17 cellular contexts compared by ENCODE assay signal in the genomic region with DNA sequence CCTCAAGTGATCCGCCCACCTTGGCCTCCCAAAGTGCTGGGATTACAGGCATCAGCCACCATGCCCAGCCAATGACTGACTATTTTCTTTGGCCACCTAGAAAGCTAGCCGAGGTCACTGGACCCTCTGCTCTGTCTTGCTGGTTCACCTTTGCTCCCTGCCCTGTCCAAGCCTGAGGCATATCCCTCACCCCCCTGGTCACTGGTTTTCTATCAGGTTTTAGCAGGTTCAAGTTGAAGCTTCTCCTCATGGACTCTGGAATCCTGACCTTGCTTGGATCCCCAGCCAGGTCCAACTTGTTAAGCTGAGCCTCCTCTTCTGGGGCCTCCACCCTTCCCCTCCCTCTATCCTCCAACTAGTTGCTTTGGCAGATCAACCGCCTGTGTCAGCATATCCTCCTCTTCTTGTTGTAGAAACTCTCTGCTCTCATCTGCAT. TPM values are rescaled to one million over a fixed set of nuclear protein-coding genes. Genes with fewer than 3 reads are reported as not detected.
"Had no signal": no experiment of that assay in that cellular context is flagged by ENCODE, and none has a peak within 500 bp of the region (broad histone marks: within the 10 kb centered on the region; RNA-seq: fewer than 3 reads in every experiment).

No MANE protein-coding gene starts in this region.

- ATAC-seq: activated naive CD8-positive, alpha-beta T cell treated with anti-CD3 and anti-CD28 coated beads, Interleukin-2, amount 50 U/mL, for 24 hours; lower lobe of right lung; stimulated activated naive CD8-positive, alpha-beta T cell treated with anti-CD3 and anti-CD28 coated beads, Interleukin-15, Interleukin-2, amounts not matched to agents 100 U/mL and 50 U/mL, for 24 hours had no signal

- DNase-seq: activated CD4-positive, alpha-beta T cell treated with anti-CD3 and anti-CD28 coated beads, Interleukin-2, amount 10 ng/mL, durations not matched to agents 7 days and 5 days; activated CD8-positive, alpha-beta memory T cell treated with anti-CD3 and anti-CD28 coated beads for 24 hours; activated naive CD8-positive, alpha-beta T cell treated with anti-CD3 and anti-CD28 coated beads, Interleukin-2, amount 50 U/mL, for 24 hours; erythroblast; glutamatergic neuron; lower lobe of right lung; midbrain; nucleus accumbens; stimulated activated CD4-positive, alpha-beta T cell treated with anti-CD3 and anti-CD28 coated beads, Interleukin-4, amount 100 ng/mL, for 4 hours; stimulated activated CD8-positive, alpha-beta memory T cell treated with anti-CD3 and anti-CD28 coated beads, Interleukin-4, amount 100 ng/mL, for 48 hours; stimulated activated naive CD8-positive, alpha-beta T cell treated with anti-CD3 and anti-CD28 coated beads, Interleukin-15, Interleukin-2, amounts not matched to agents 100 U/mL and 50 U/mL, for 24 hours had no signal

- H3K27ac ChIP-seq: lower lobe of right lung had no signal

- H3K4me3 ChIP-seq: lower lobe of right lung, right atrium auricular region, smooth muscle cell had no signal

- H3K36me3 ChIP-seq: lower lobe of right lung, right atrium auricular region had no signal

- H3K27ac Mint-ChIP-seq: activated CD4-positive, alpha-beta T cell treated with anti-CD3 and anti-CD28 coated beads, Interleukin-2, amount 10 ng/mL, durations not matched to agents 7 days and 5 days; activated naive CD8-positive, alpha-beta T cell treated with anti-CD3 and anti-CD28 coated beads, Interleukin-2, amount 50 U/mL, for 24 hours; activated T-helper 1 cell treated with anti-CD3 and anti-CD28 coated beads, Interleukin-12 subunit alpha, Interleukin-12 subunit beta, Interleukin-2, Interleukin-4 antibody, amounts not matched to agents 30 ng/mL and 10 ng/mL and 1 ng/mL, durations not matched to agents 14 hours and 24 hours and 36 hours; progenitor cell of endocrine pancreas; T-helper 2 cell treated with Interferon-gamma antibody and Interleukin-4, amounts not matched to agents 5 μg/mL and 100 μg/mL, for 36 hours; type B pancreatic cell had no signal

- H3K4me2 ChIP-seq: smooth muscle cell had no signal

- H3K27me3 ChIP-seq: right atrium auricular region had no signal

- H3K4me3 Mint-ChIP-seq: activated CD4-positive, alpha-beta T cell treated with anti-CD3 and anti-CD28 coated beads, Interleukin-2, amount 10 ng/mL, durations not matched to agents 7 days and 5 days; activated naive CD8-positive, alpha-beta T cell treated with anti-CD3 and anti-CD28 coated beads, Interleukin-2, amount 50 U/mL, for 24 hours; activated T-helper 1 cell treated with anti-CD3 and anti-CD28 coated beads, Interleukin-12 subunit alpha, Interleukin-12 subunit beta, Interleukin-2, Interleukin-4 antibody, amounts not matched to agents 30 ng/mL and 10 ng/mL and 1 ng/mL, durations not matched to agents 14 hours and 24 hours and 36 hours; T-helper 2 cell treated with Interferon-gamma antibody and Interleukin-4, amounts not matched to agents 5 μg/mL and 100 μg/mL, for 36 hours; type B pancreatic cell had no signal

- H3K9me3 ChIP-seq: lower lobe of right lung, right atrium auricular region had no signal

- H3K9me3 Mint-ChIP-seq: activated CD4-positive, alpha-beta T cell treated with anti-CD3 and anti-CD28 coated beads, Interleukin-2, amount 10 ng/mL, durations not matched to agents 7 days and 5 days; activated naive CD8-positive, alpha-beta T cell treated with anti-CD3 and anti-CD28 coated beads, Interleukin-2, amount 50 U/mL, for 24 hours; activated T-helper 1 cell treated with anti-CD3 and anti-CD28 coated beads, Interleukin-12 subunit alpha, Interleukin-12 subunit beta, Interleukin-2, Interleukin-4 antibody, amounts not matched to agents 30 ng/mL and 10 ng/mL and 1 ng/mL, durations not matched to agents 14 hours and 24 hours and 36 hours; T-helper 2 cell treated with Interferon-gamma antibody and Interleukin-4, amounts not matched to agents 5 μg/mL and 100 μg/mL, for 36 hours; type B pancreatic cell had no signal

RNA-seq across cellular contexts. Expression of a gene that starts 33.4 kb away (rescaled TPM):
- total RNA-seq: smooth muscle cell had no signal
